ENCODE assay signal across 8 cellular contexts in genomic region chr7:47180268-47180826, GRCh38.
DNase-seq lines count a peak whose midpoint lies in the region; ATAC-seq and TF ChIP-seq lines count a peak whose summit lies in the region.

No MANE protein-coding gene starts in this region.

- no peaks in the 10 kb centered on the region for H3K27me3 ChIP-seq in testis
- H3K27me3 ChIP-seq in CD4-positive, alpha-beta T cell (ENCODE audit: control insufficient read depth, insufficient read depth, low read length): no peaks in the 10 kb centered on the region

- H3K36me3 ChIP-seq in testis (ENCODE audit: low read depth, missing control alignments): no peaks in the 10 kb centered on the region

- no peak overlapping the region for H3K27ac Mint-ChIP-seq in activated naive CD4-positive, alpha-beta T cell treated with anti-CD3 and anti-CD28 coated beads for 36 hours
- H3K27ac Mint-ChIP-seq in MCF 10A (ENCODE audit: low read depth, unreplicated experiment): no peak overlapping the region
- no peak overlapping the region for H3K27ac Mint-ChIP-seq in CD4-positive, alpha-beta T cell

- no peak overlapping the region for H3K4me3 Mint-ChIP-seq in activated naive CD4-positive, alpha-beta T cell treated with anti-CD3 and anti-CD28 coated beads for 36 hours
- no peak overlapping the region for H3K4me3 Mint-ChIP-seq in MCF 10A (ENCODE audit: unreplicated experiment)
- no peak overlapping the region for H3K4me3 Mint-ChIP-seq in CD4-positive, alpha-beta T cell

- peaks cover 8% of the 10 kb centered on the region for H3K9me3 Mint-ChIP-seq in activated naive CD4-positive, alpha-beta T cell treated with anti-CD3 and anti-CD28 coated beads for 36 hours
- H3K9me3 Mint-ChIP-seq in MCF 10A (ENCODE audit: unreplicated experiment): no peaks in the 10 kb centered on the region
- H3K9me3 Mint-ChIP-seq in CD4-positive, alpha-beta T cell: peaks cover 2% of the 10 kb centered on the region

- no peaks in the 10 kb centered on the region for H3K36me3 Mint-ChIP-seq in activated naive CD4-positive, alpha-beta T cell treated with anti-CD3 and anti-CD28 coated beads for 36 hours (ENCODE audit: low read depth)
- no peaks in the 10 kb centered on the region for H3K36me3 Mint-ChIP-seq in MCF 10A (ENCODE audit: insufficient read depth, unreplicated experiment)
- no peaks in the 10 kb centered on the region for H3K36me3 Mint-ChIP-seq in CD4-positive, alpha-beta T cell (ENCODE audit: low read depth)

- H3K4me3 ChIP-seq in testis: no peak overlapping the region

- no peak overlapping the region for H3K27ac ChIP-seq in testis
- H3K27ac ChIP-seq in CD4-positive, alpha-beta T cell (ENCODE audit: low read depth, low read length): no peak overlapping the region

- DNase-seq in activated naive CD4-positive, alpha-beta T cell treated with anti-CD3 and anti-CD28 coated beads for 36 hours: peak; percentile 45
- no peak for DNase-seq in activated naive CD4-positive, alpha-beta T cell (lab: John Stamatoyannopoulos, UW)
- peak; percentile 43 for DNase-seq in NCI-H345 (lab: John Stamatoyannopoulos, UW)
- peak; percentile 76 for DNase-seq in MCF 10A (ENCODE audit: unreplicated experiment)
- peak; percentile 76 for DNase-seq in kidney glomerular epithelial cell (lab: John Stamatoyannopoulos, UW)
- peak; percentile 69 for DNase-seq in testis
- no peak for DNase-seq in CD4-positive, alpha-beta T cell

- no TSS peak for BruUV-seq in MCF 10A (replicated peaks; lab: Mats Ljungman, UMichigan)

- ATAC-seq in HG02678 (IDR thresholded peaks at IDR 0.05; ENCODE audit: unreplicated experiment): peak; percentile 68
- no peak for ATAC-seq in CD4-positive, alpha-beta T cell (ENCODE audit: poor library complexity)

- intact Hi-C loops in activated naive CD4-positive, alpha-beta T cell treated with anti-CD3 and anti-CD28 coated beads for 36 hours (cut with micrococcal nuclease): loop anchor here (2.0 kb wide), 1 partner anchor 1258 kb away; no protein-coding TSS in a partner anchor
- intact Hi-C loops in MCF 10A (cut with micrococcal nuclease): loop anchor here (1.0 kb wide), 3 partner anchors 828 to 1289 kb away; no protein-coding TSS in a partner anchor
- intact Hi-C loops in testis (cut with DNase I; ENCODE audit: low total_unique reads): loop anchor here (10.0 kb wide), 1 partner anchor 64 kb away; no protein-coding TSS in a partner anchor
- intact Hi-C loops in CD4-positive, alpha-beta T cell (cut with DNase I, micrococcal nuclease): no loop called here

- 50 to 57% methylated on average over 5 of the region's 5 CpGs for WGBS in testis, 2 donors

- H3K27me3 Mint-ChIP-seq in activated naive CD4-positive, alpha-beta T cell treated with anti-CD3 and anti-CD28 coated beads for 36 hours (ENCODE audit: low read depth): peaks cover 2% of the 10 kb centered on the region
- peaks cover 20% of the 10 kb centered on the region for H3K27me3 Mint-ChIP-seq in MCF 10A (ENCODE audit: insufficient read depth, unreplicated experiment)
- peaks cover 6% of the 10 kb centered on the region for H3K27me3 Mint-ChIP-seq in CD4-positive, alpha-beta T cell

- no peaks in the 10 kb centered on the region for H3K9me3 ChIP-seq in testis
- no peaks in the 10 kb centered on the region for H3K9me3 ChIP-seq in CD4-positive, alpha-beta T cell (ENCODE audit: control insufficient read depth, low read length)

- TF ChIP-seq CTCF in MCF 10A (IDR thresholded peaks at IDR 0.05; ENCODE audit: unreplicated experiment): peak; percentile 85
- TF ChIP-seq CTCF in testis (IDR thresholded peaks at IDR 0.05): peak; percentile 58 to 74 (median 72)
- no peak for TF ChIP-seq CTCF in CD4-positive, alpha-beta T cell (IDR thresholded peaks at IDR 0.05)

- H3K4me1 ChIP-seq in testis: peaks cover 7% of the 10 kb centered on the region

- H3K4me1 Mint-ChIP-seq in activated naive CD4-positive, alpha-beta T cell treated with anti-CD3 and anti-CD28 coated beads for 36 hours (ENCODE audit: low read depth): no peaks in the 10 kb centered on the region
- H3K4me1 Mint-ChIP-seq in MCF 10A (ENCODE audit: insufficient read depth, unreplicated experiment): no peaks in the 10 kb centered on the region
- no peaks in the 10 kb centered on the region for H3K4me1 Mint-ChIP-seq in CD4-positive, alpha-beta T cell (ENCODE audit: low read depth)

- POLR2A ChIA-PET in MCF 10A (lab: Yijun Ruan, JAX): no interaction called here
- POLR2A ChIA-PET in CD4-positive, alpha-beta T cell (lab: Charles Lee): no interaction called here

- CTCF ChIA-PET in activated naive CD4-positive, alpha-beta T cell treated with anti-CD3 and anti-CD28 coated beads for 36 hours (lab: Charles Lee): interaction anchor here (0.8 to 1.2 kb wide), 3 partner anchors 10 to 1262 kb away, joined by 3 read pairs; no protein-coding TSS in a partner anchor
- CTCF ChIA-PET in MCF 10A (lab: Yijun Ruan, JAX): interaction anchor here (0.5 to 9.5 kb wide), 28 partner anchors 8 to 1920 kb away, joined by 3 to 68 read pairs (median 4); partner anchors contain the start of gene IGFBP3
- CTCF ChIA-PET in CD4-positive, alpha-beta T cell (lab: Charles Lee): no interaction called here

- no peak for TF ChIP-seq POLR2A in testis (IDR thresholded peaks at IDR 0.05)

Comparison
In these comparisons a context has a peak if more than half of its experiments do, and no peak if none do; other contexts are left out.
1. DNase-seq: peak in activated naive CD4-positive, alpha-beta T cell treated with anti-CD3 and anti-CD28 coated beads for 36 hours (single experiment), NCI-H345 (single experiment), MCF 10A (single experiment), kidney glomerular epithelial cell (single experiment) and testis (single experiment); none in activated naive CD4-positive, alpha-beta T cell (0 of 4) and CD4-positive, alpha-beta T cell (0 of 10).
2. intact Hi-C loops: an anchor here in activated naive CD4-positive, alpha-beta T cell treated with anti-CD3 and anti-CD28 coated beads for 36 hours (2.0 kb wide), MCF 10A (1.0 kb wide) and testis (10.0 kb wide); none called in CD4-positive, alpha-beta T cell.